Comparison of ENCODE assay signal across 8 cellular contexts in the genomic region with DNA sequence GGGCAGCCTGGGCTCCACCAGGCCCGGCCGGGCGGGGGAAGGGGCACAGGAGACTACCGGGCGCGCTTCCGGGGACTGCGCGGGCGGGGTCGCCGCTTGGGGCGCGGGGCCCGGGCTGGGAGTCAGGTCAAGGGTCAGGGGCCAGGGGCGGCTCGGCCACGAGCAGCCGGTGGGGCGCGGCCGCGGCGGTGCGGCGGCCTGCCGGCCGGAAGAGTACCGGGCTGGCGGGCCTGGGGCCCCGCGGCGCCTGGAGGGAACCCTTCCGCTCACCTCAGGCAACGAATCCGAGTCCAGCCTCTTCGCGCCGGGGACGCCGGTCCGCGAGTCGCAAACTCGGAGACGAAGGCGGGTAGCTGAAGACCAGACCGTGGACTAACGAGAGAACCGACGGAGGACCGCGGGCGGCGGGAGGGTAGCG. TPM values are rescaled to one million over a fixed set of nuclear protein-coding genes. Genes with fewer than 3 reads are reported as not detected.
DNase-seq lines count a peak whose midpoint lies in the region; ATAC-seq and TF ChIP-seq lines count a peak whose summit lies in the region.

No MANE protein-coding gene starts in this region.

- H3K4me2 ChIP-seq in OCI-LY1 (ENCODE audit: low read length) = peak overlapping the region; percentile 98

- TF ChIP-seq POLR2A in sigmoid colon (IDR thresholded peaks at IDR 0.05) = no peak

- H3K9me3 Mint-ChIP-seq in activated naive CD4-positive, alpha-beta T cell treated with anti-CD3 and anti-CD28 coated beads, Interleukin-2, amount 50 U/mL, for 72 hours = no peaks in the 10 kb centered on the region

- TF ChIP-seq CTCF in HFF-Myc (IDR thresholded peaks at IDR 0.05; ENCODE audit: low read depth, low read length, missing control alignments) (no peak), OCI-LY1 (IDR thresholded peaks at IDR 0.05; ENCODE audit: low read length) (no peak), right atrium auricular region (IDR thresholded peaks at IDR 0.05) (no peak), sigmoid colon (IDR thresholded peaks at IDR 0.05) (no peak)

- intact Hi-C loops in sigmoid colon (cut with DNase I) = loop anchor here (5.0 kb wide), 1 partner anchor 69 kb away; a partner anchor contains a TSS

- peak overlapping the region; percentile 87 to 93 for H3K27ac Mint-ChIP-seq in activated naive CD4-positive, alpha-beta T cell treated with anti-CD3 and anti-CD28 coated beads, Interleukin-2, amount 50 U/mL, for 72 hours

- no peaks in the 10 kb centered on the region for H3K9me3 ChIP-seq in OCI-LY1 (ENCODE audit: low read length)
- H3K9me3 ChIP-seq in right atrium auricular region = no peaks in the 10 kb centered on the region
- no peaks in the 10 kb centered on the region for H3K9me3 ChIP-seq in sigmoid colon

- ATAC-seq in GM18499 (IDR thresholded peaks at IDR 0.05; ENCODE audit: insufficient read depth, unreplicated experiment) = peak; percentile 5
- ATAC-seq in activated naive CD4-positive, alpha-beta T cell treated with anti-CD3 and anti-CD28 coated beads, Interleukin-2, amount 50 U/mL, for 72 hours = peak; percentile 25 to 27

- H3K27ac ChIP-seq in OCI-LY1 (ENCODE audit: low read depth, low read length, poor library complexity, severe bottlenecking) = peak overlapping the region; percentile 60
- peak overlapping the region; percentile 90 to 92 for H3K27ac ChIP-seq in right atrium auricular region
- peak overlapping the region; percentile 95 to 99 (median 98) for H3K27ac ChIP-seq in sigmoid colon

- H3K27me3 ChIP-seq in OCI-LY1 (ENCODE audit: insufficient read depth, low read length) = no peaks in the 10 kb centered on the region
- H3K27me3 ChIP-seq in right atrium auricular region = no peaks in the 10 kb centered on the region
- no peaks in the 10 kb centered on the region for H3K27me3 ChIP-seq in sigmoid colon

- TF ChIP-seq EP300 in sigmoid colon (IDR thresholded peaks at IDR 0.05) = no peak

- H2AFZ ChIP-seq in OCI-LY1 (ENCODE audit: low read length) = no peak overlapping the region

- H3K9me2 ChIP-seq in OCI-LY1 (ENCODE audit: low read depth, low read length) = no peaks in the 10 kb centered on the region

- H3K4me3 ChIP-seq in HFF-Myc (replicated peaks; ENCODE audit: low read depth, low read length) (peak overlapping the region; percentile 88), OCI-LY1 (ENCODE audit: low read depth, low read length, poor library complexity, severe bottlenecking) (peak overlapping the region; percentile 83), right atrium auricular region (peak overlapping the region; percentile 78 to 85), sigmoid colon (peak overlapping the region; percentile 66 to 95 (median 71))

- peaks cover 68% of the 10 kb centered on the region for H3K4me1 ChIP-seq in OCI-LY1 (ENCODE audit: insufficient read depth, low read length, severe bottlenecking)
- H3K4me1 ChIP-seq in right atrium auricular region = peaks cover 0 to 68% of the 10 kb centered on the region in 2 donors
- H3K4me1 ChIP-seq in sigmoid colon = peaks cover 0 to 73% (median 56%) of the 10 kb centered on the region in 4 donors

- no peaks in the 10 kb centered on the region for H3F3A ChIP-seq in OCI-LY1 (ENCODE audit: insufficient read depth, low read length)

- peak overlapping the region; percentile 83 for H3K9ac ChIP-seq in OCI-LY1 (ENCODE audit: low read length)

- DNase-seq in HFF-Myc (ENCODE audit: extremely low read depth, low read depth) (no peak), right atrium auricular region (ENCODE audit: low spot score) (no peak), sigmoid colon (peak; percentile 81), NCI-H1092 (lab: John Stamatoyannopoulos, UW) (no peak), NCI-H1092 treated with DMSO at 0.1 percent for 48 hours (lab: John Stamatoyannopoulos, UW) (no peak)
- peak in 1 of 2 donors; percentile 61 for DNase-seq in activated naive CD4-positive, alpha-beta T cell treated with anti-CD3 and anti-CD28 coated beads, Interleukin-2, amount 50 U/mL, for 72 hours (ENCODE audit: low spot score in 2 of 2)

- H3K79me2 ChIP-seq in OCI-LY1 (ENCODE audit: insufficient read depth, low read length) = peaks cover 61% of the 10 kb centered on the region

- H3K36me3 Mint-ChIP-seq in activated naive CD4-positive, alpha-beta T cell treated with anti-CD3 and anti-CD28 coated beads, Interleukin-2, amount 50 U/mL, for 72 hours = peaks cover 31 to 35% of the 10 kb centered on the region in 2 donors

- peaks cover under 1% of the 10 kb centered on the region; the same call in 1 of the 2 replicates for H4K20me1 ChIP-seq in OCI-LY1 (ENCODE audit: insufficient read depth, low read length)

- WGBS in sigmoid colon, 2 donors = 1% methylated on average over 56 of the region's 56 CpGs

- H3K36me3 ChIP-seq in OCI-LY1 (ENCODE audit: insufficient read depth, low read length) = peaks cover 25% of the 10 kb centered on the region; the same call in 1 of the 2 replicates
- H3K36me3 ChIP-seq in right atrium auricular region = peaks cover 13% of the 10 kb centered on the region
- H3K36me3 ChIP-seq in sigmoid colon = peaks cover 0 to 20% (median 0%) of the 10 kb centered on the region in 4 donors

RNA-seq across cellular contexts. Expression of a gene that starts 0.2 kb away (rescaled TPM):
- 100 to 1,000 TPM; 412 to 421 TPM for total RNA-seq in activated naive CD4-positive, alpha-beta T cell treated with anti-CD3 and anti-CD28 coated beads, Interleukin-2, amount 50 U/mL, for 72 hours
- total RNA-seq in right atrium auricular region (100 to 1,000 TPM; 292 to 304 TPM), sigmoid colon (100 to 1,000 TPM; 369 to 440 (median 416) TPM)
- 100 to 1,000 TPM; 384 to 516 (median 451) TPM for polyA plus RNA-seq in sigmoid colon

RNA-seq across cellular contexts. Expression of a gene that starts 0.7 kb away (rescaled TPM):
- total RNA-seq in activated naive CD4-positive, alpha-beta T cell treated with anti-CD3 and anti-CD28 coated beads, Interleukin-2, amount 50 U/mL, for 72 hours = 10 to 100 TPM in 1 of 2 donors, 1 to 10 TPM in 1; 9.2 to 17.0 TPM
- total RNA-seq in right atrium auricular region = 10 to 100 TPM; 13.9 to 23.1 TPM
- 10 to 100 TPM; 15.1 to 25.0 (median 16.5) TPM for total RNA-seq in sigmoid colon
- 10 to 100 TPM; 35.1 to 47.6 (median 40.2) TPM for polyA plus RNA-seq in sigmoid colon

RNA-seq across cellular contexts. Expression of a gene that starts 10.7 kb away (rescaled TPM):
- total RNA-seq in activated naive CD4-positive, alpha-beta T cell treated with anti-CD3 and anti-CD28 coated beads, Interleukin-2, amount 50 U/mL, for 72 hours = 1 to 10 TPM; 3.1 to 4.9 TPM
- total RNA-seq in right atrium auricular region = 10 to 100 TPM in 1 of 2 donors, 1 to 10 TPM in 1; 6.6 to 17.6 TPM
- 10 to 100 TPM in 1 of 4 donors, 1 to 10 TPM in 3; 3.1 to 16.1 (median 4.6) TPM for total RNA-seq in sigmoid colon
- polyA plus RNA-seq in sigmoid colon = 10 to 100 TPM; 11.5 to 12.0 (median 11.8) TPM

RNA-seq across cellular contexts. Expression of a gene that starts 17.6 kb away (rescaled TPM):
- 10 to 100 TPM in 1 of 2 donors, 1 to 10 TPM in 1; 8.1 to 12.4 TPM for total RNA-seq in activated naive CD4-positive, alpha-beta T cell treated with anti-CD3 and anti-CD28 coated beads, Interleukin-2, amount 50 U/mL, for 72 hours
- 1 to 10 TPM; 4.8 to 7.4 TPM for total RNA-seq in right atrium auricular region
- total RNA-seq in sigmoid colon = 1 to 10 TPM; 2.5 to 9.7 (median 4.5) TPM
- 10 to 100 TPM in 1 of 3 donors, 1 to 10 TPM in 2; 3.6 to 11.6 (median 5.1) TPM for polyA plus RNA-seq in sigmoid colon

RNA-seq across cellular contexts. Expression of a gene that starts 53.4 kb away (rescaled TPM):
- total RNA-seq in activated naive CD4-positive, alpha-beta T cell treated with anti-CD3 and anti-CD28 coated beads, Interleukin-2, amount 50 U/mL, for 72 hours = 100 to 1,000 TPM; 180 to 264 TPM
- total RNA-seq in right atrium auricular region = 100 to 1,000 TPM; 121 to 276 TPM
- total RNA-seq in sigmoid colon = 100 to 1,000 TPM; 164 to 331 (median 268) TPM
- 100 to 1,000 TPM; 359 to 380 (median 367) TPM for polyA plus RNA-seq in sigmoid colon
